ENCODE assay signal across 29 cellular contexts in genomic region chr12:32907166-32907565, GRCh38. TPM values are rescaled to one million over a fixed set of nuclear protein-coding genes. Genes with fewer than 3 reads are reported as not detected.
"Had no signal": no experiment of that assay in that cellular context is flagged by ENCODE, and none has a peak within 500 bp of the region (broad histone marks: within the 10 kb centered on the region; RNA-seq: fewer than 3 reads in every experiment).

No MANE protein-coding gene starts in this region.

- H3K4me3 ChIP-seq: adrenal gland, Peyer's patch had no signal

- H3K27ac Mint-ChIP-seq: activated B cell treated with CpG ODN at 0.5 μM for 24 hours; activated CD4-positive, alpha-beta memory T cell treated with anti-CD3 and anti-CD28 coated beads for 36 hours; activated naive CD4-positive, alpha-beta T cell treated with anti-CD3 and anti-CD28 coated beads for 36 hours; activated naive CD4-positive, alpha-beta T cell treated with anti-CD3 and anti-CD28 coated beads, Interleukin-2, amount 50 U/mL, for 72 hours; activated T-helper 1 cell treated with anti-CD3 and anti-CD28 coated beads, Interleukin-12 subunit alpha, Interleukin-12 subunit beta, Interleukin-2, Interleukin-4 antibody, amounts not matched to agents 30 ng/mL and 10 ng/mL and 1 ng/mL, durations not matched to agents 14 hours and 24 hours and 36 hours; brain had no signal

- ATAC-seq: activated T-cell treated with anti-CD3 and anti-CD28 coated beads, Interleukin-2, amount 50 U/mL, for 4 hours; Right ventricle myocardium inferior had no signal

- H3K4me1 Mint-ChIP-seq: activated B cell treated with CpG ODN at 0.5 μM for 24 hours, brain had no signal

- H3K36me3 Mint-ChIP-seq: activated CD4-positive, alpha-beta memory T cell treated with anti-CD3 and anti-CD28 coated beads for 36 hours; activated naive CD4-positive, alpha-beta T cell treated with anti-CD3 and anti-CD28 coated beads, Interleukin-2, amount 50 U/mL, for 72 hours; brain had no signal

- H3K4me3 Mint-ChIP-seq: activated B cell treated with CpG ODN at 0.5 μM for 24 hours; activated CD4-positive, alpha-beta memory T cell treated with anti-CD3 and anti-CD28 coated beads for 36 hours; activated naive CD4-positive, alpha-beta T cell treated with anti-CD3 and anti-CD28 coated beads for 36 hours; activated T-cell treated with anti-CD3 and anti-CD28 coated beads, Interleukin-2, amount 50 U/mL, for 4 hours; activated T-helper 1 cell treated with anti-CD3 and anti-CD28 coated beads, Interleukin-12 subunit alpha, Interleukin-12 subunit beta, Interleukin-2, Interleukin-4 antibody, amounts not matched to agents 30 ng/mL and 10 ng/mL and 1 ng/mL, durations not matched to agents 14 hours and 24 hours and 36 hours; brain had no signal

- H3K27me3 ChIP-seq: adrenal gland, Peyer's patch had no signal

- H3K9me3 ChIP-seq: adrenal gland, Peyer's patch had no signal

- H3K36me3 ChIP-seq: adrenal gland, Peyer's patch had no signal

- DNase-seq: activated B cell treated with CpG ODN at 0.5 μM for 24 hours; activated CD4-positive, alpha-beta T cell treated with anti-CD3 and anti-CD28 coated beads for 4 hours; activated CD4-positive, alpha-beta T cell treated with anti-CD3 and anti-CD28 coated beads, Interleukin-2, amount 50 U/mL, for 1 hour; activated CD4-positive, CD25-positive, alpha-beta regulatory T cell treated with anti-CD3 and anti-CD28 coated beads, Interleukin-2, amount 50 U/mL, for 72 hours; activated CD8-positive, alpha-beta memory T cell treated with anti-CD3 and anti-CD28 coated beads, Interleukin-2, amount 50 U/mL, for 4 hours; activated gamma-delta T cell treated with Interleukin-2 at 50 U/mL for 16 hours; activated naive CD4-positive, alpha-beta T cell treated with anti-CD3 and anti-CD28 coated beads for 36 hours; activated T-cell treated with anti-CD3 and anti-CD28 coated beads for 4 hours; activated T-cell treated with anti-CD3 and anti-CD28 coated beads, Interleukin-2, amount 50 U/mL, for 4 hours; adrenal gland; anterior cingulate cortex; central memory CD4-positive, alpha-beta T cell; NCI-H1092; NCI-H1436 treated with DMSO at 0.1 percent for 48 hours; NCI-H1694 treated with DMSO at 0.1 percent for 48 hours; NCI-H345; NCI-H524 treated with DMSO at 0.1 percent for 48 hours; NK-92 treated with Interleukin-12 subunit alpha and Interleukin-12 subunit beta, amount 100 ng/mL, for 24 hours; Peyer's patch; SIG-M5; SW 1271; T-helper 9 cell had no signal

- H3K4me1 ChIP-seq: adrenal gland, Peyer's patch had no signal

- H3K27ac ChIP-seq: adrenal gland, VCaP had no signal

- H3K9me3 Mint-ChIP-seq: activated CD4-positive, alpha-beta memory T cell treated with anti-CD3 and anti-CD28 coated beads for 36 hours; activated naive CD4-positive, alpha-beta T cell treated with anti-CD3 and anti-CD28 coated beads for 36 hours; activated naive CD4-positive, alpha-beta T cell treated with anti-CD3 and anti-CD28 coated beads, Interleukin-2, amount 50 U/mL, for 72 hours; activated T-helper 1 cell treated with anti-CD3 and anti-CD28 coated beads, Interleukin-12 subunit alpha, Interleukin-12 subunit beta, Interleukin-2, Interleukin-4 antibody, amounts not matched to agents 30 ng/mL and 10 ng/mL and 1 ng/mL, durations not matched to agents 14 hours and 24 hours and 36 hours; brain had no signal

RNA-seq across cellular contexts. Expression of gene PKP2, which starts 10.6 kb away (rescaled TPM):
- total RNA-seq: activated B cell treated with CpG ODN at 0.5 μM for 24 hours; activated T-helper 1 cell treated with anti-CD3 and anti-CD28 coated beads, Interleukin-12 subunit alpha, Interleukin-12 subunit beta, Interleukin-2, Interleukin-4 antibody, amounts not matched to agents 30 ng/mL and 10 ng/mL and 1 ng/mL, durations not matched to agents 14 hours and 24 hours and 36 hours; SK-MEL-5 had no signal
